7 cellular contexts compared by ENCODE assay signal in genomic region chr21:43917515-43918384, GRCh38. TPM values are rescaled to one million over a fixed set of nuclear protein-coding genes. Genes with fewer than 3 reads are reported as not detected.
A peak's percentile ranks its signal among the peaks of the same experiment; 100 is the strongest.
DNase-seq lines count a peak whose midpoint lies in the region; ATAC-seq and TF ChIP-seq lines count a peak whose summit lies in the region.

No MANE protein-coding gene starts in this region.

- DNase-seq in H7 (peak; percentile 51), WERI-Rb-1 (no peak), NCI-H524 (lab: John Stamatoyannopoulos, UW) (no peak), RWPE1 (ENCODE audit: low spot score) (no peak)
- peak; percentile 28 to 44 (median 41) for DNase-seq in effector memory CD8-positive, alpha-beta T cell
- peak; percentile 15 to 58 for DNase-seq in stimulated activated effector memory CD8-positive, alpha-beta T cell treated with anti-CD3 and anti-CD28 coated beads, Interleukin-12 subunit alpha, Interleukin-12 subunit beta, amount 100 ng/mL, for 72 hours (ENCODE audit: low spot score in 2 of 2)

- peaks cover 5% of the 10 kb centered on the region for H3K9me3 ChIP-seq in WERI-Rb-1 (ENCODE audit: severe bottlenecking)

- peak; percentile 7 for ATAC-seq in effector memory CD8-positive, alpha-beta T cell (replicated peaks)
- ATAC-seq in stimulated activated effector memory CD8-positive, alpha-beta T cell treated with anti-CD3 and anti-CD28 coated beads, Interleukin-12 subunit alpha, Interleukin-12 subunit beta, amount 100 ng/mL, for 72 hours, result no peak
- no peak for ATAC-seq in HG03378 (IDR thresholded peaks at IDR 0.05; ENCODE audit: unreplicated experiment)

- peaks cover 38% of the 10 kb centered on the region for H3K36me3 Mint-ChIP-seq in effector memory CD8-positive, alpha-beta T cell (ENCODE audit: insufficient read depth)
- H3K36me3 Mint-ChIP-seq in stimulated activated effector memory CD8-positive, alpha-beta T cell treated with anti-CD3 and anti-CD28 coated beads, Interleukin-12 subunit alpha, Interleukin-12 subunit beta, amount 100 ng/mL, for 72 hours, result peaks cover 14% of the 10 kb centered on the region

- CTCF ChIA-PET in RWPE1 (lab: Yijun Ruan, JAX), result interaction anchor here (0.6 to 1.0 kb wide), 3 partner anchors 106 to 152 kb away, joined by 3 to 6 read pairs (median 3); no protein-coding TSS in a partner anchor

- no peaks in the 10 kb centered on the region; the same call in 1 of the 2 replicates for H3K36me3 ChIP-seq in H7 (replicated peaks; ENCODE audit: control insufficient read depth, insufficient read depth, low read length)
- peaks cover 8% of the 10 kb centered on the region for H3K36me3 ChIP-seq in WERI-Rb-1

- H3K27ac ChIP-seq in WERI-Rb-1 (no peak overlapping the region), RWPE1 (no peak overlapping the region)

- peak overlapping the region; percentile 78 to 92 for H3K27ac Mint-ChIP-seq in effector memory CD8-positive, alpha-beta T cell
- H3K27ac Mint-ChIP-seq in stimulated activated effector memory CD8-positive, alpha-beta T cell treated with anti-CD3 and anti-CD28 coated beads, Interleukin-12 subunit alpha, Interleukin-12 subunit beta, amount 100 ng/mL, for 72 hours, result peak overlapping the region; percentile 80

- POLR2A ChIA-PET in RWPE1 (lab: Yijun Ruan, JAX; ENCODE audit: low non-redundant PET), result interaction anchor here (0.7 kb wide), 1 partner anchor 54 kb away, joined by 3 read pairs; no protein-coding TSS in a partner anchor

- H3K27me3 ChIP-seq in H7 (ENCODE audit: control insufficient read depth, insufficient read depth, low read length) (no peaks in the 10 kb centered on the region; the same call in 1 of the 2 replicates), WERI-Rb-1 (ENCODE audit: insufficient read depth, low read depth, severe bottlenecking) (no peaks in the 10 kb centered on the region)

- H3K4me3 ChIP-seq in H7 (ENCODE audit: insufficient read depth, low read depth, low read length) (no peak overlapping the region), WERI-Rb-1 (ENCODE audit: low read depth, low read length) (no peak overlapping the region)

- H3K4me3 Mint-ChIP-seq in effector memory CD8-positive, alpha-beta T cell, result peak overlapping the region; percentile 76 to 77
- H3K4me3 Mint-ChIP-seq in stimulated activated effector memory CD8-positive, alpha-beta T cell treated with anti-CD3 and anti-CD28 coated beads, Interleukin-12 subunit alpha, Interleukin-12 subunit beta, amount 100 ng/mL, for 72 hours, result peak overlapping the region; percentile 78

- TF ChIP-seq CTCF in WERI-Rb-1 (IDR thresholded peaks at IDR 0.05; ENCODE audit: low read depth, low read length) (0 out of 2 replicates have a peak, but pooled peaks have one; percentile 28), RWPE1 (conservative IDR thresholded peaks at IDR 0.05; ENCODE audit: low read depth) (no peak)

- H3K27me3 Mint-ChIP-seq in effector memory CD8-positive, alpha-beta T cell, result no peaks in the 10 kb centered on the region

- peaks cover 0 to 1% of the 10 kb centered on the region in 2 donors for H3K9me3 Mint-ChIP-seq in effector memory CD8-positive, alpha-beta T cell
- no peaks in the 10 kb centered on the region for H3K9me3 Mint-ChIP-seq in stimulated activated effector memory CD8-positive, alpha-beta T cell treated with anti-CD3 and anti-CD28 coated beads, Interleukin-12 subunit alpha, Interleukin-12 subunit beta, amount 100 ng/mL, for 72 hours

- peaks cover 48 to 58% of the 10 kb centered on the region in 2 donors for H3K4me1 Mint-ChIP-seq in effector memory CD8-positive, alpha-beta T cell (ENCODE audit: low read depth in 2 of 2)
- H3K4me1 Mint-ChIP-seq in stimulated activated effector memory CD8-positive, alpha-beta T cell treated with anti-CD3 and anti-CD28 coated beads, Interleukin-12 subunit alpha, Interleukin-12 subunit beta, amount 100 ng/mL, for 72 hours, result peaks cover 72% of the 10 kb centered on the region

RNA-seq across cellular contexts. Expression of gene AGPAT3, which starts 52.7 kb away (rescaled TPM):
- 9.2 and 11.4 TPM in 2 replicates for total RNA-seq in H7 (2014; rRNA removed; shearing (Covaris generic))

Comparison
In these comparisons a context has a peak if more than half of its experiments do, and no peak if none do; other contexts are left out.
1. DNase-seq: peak in H7 (single experiment), effector memory CD8-positive, alpha-beta T cell (3 of 3) and stimulated activated effector memory CD8-positive, alpha-beta T cell treated with anti-CD3 and anti-CD28 coated beads, Interleukin-12 subunit alpha, Interleukin-12 subunit beta, amount 100 ng/mL, for 72 hours (2 of 2); none in WERI-Rb-1 (single experiment), NCI-H524 (0 of 2) and RWPE1 (single experiment).